8 cellular contexts compared by ENCODE assay signal in genomic region chrX:101931494-101932248, GRCh38. TPM values are rescaled to one million over a fixed set of nuclear protein-coding genes. Genes with fewer than 3 reads are reported as not detected.
DNase-seq lines count a peak whose midpoint lies in the region; ATAC-seq, FAIRE-seq and TF ChIP-seq lines count a peak whose summit lies in the region.

Gene ZMAT1 (minus strand): TSS chrX:101932027. CDS start chrX:101932008, 19 bp downstream.

- in situ Hi-C loops in ACHN (cut with HindIII; ENCODE audit: low pct_ligation_motif_present, low pct_unique_long_range_greater_than_20kb, low sequenced_read_pairs): no loop called here

- H3K4me3 ChIP-seq in kidney (ENCODE audit: low read length in 2 of 2): peak within 1 kb of the TSS; percentile 56 to 73

- peak; percentile 92 for ATAC-seq in GM18867 (IDR thresholded peaks at IDR 0.05; ENCODE audit: unreplicated experiment)
- ATAC-seq in HG03103 (IDR thresholded peaks at IDR 0.05; ENCODE audit: low read depth, unreplicated experiment): peak; percentile 82
- peak; percentile 85 for ATAC-seq in activated B cell treated with CpG ODN at 0.5 μM for 24 hours (ENCODE audit: low read depth)

- intact Hi-C loops in activated B cell treated with CpG ODN at 0.5 μM for 24 hours (cut with micrococcal nuclease) (loop anchor here (1.0 to 5.0 kb wide), 2 partner anchors 132 to 666 kb away; partner anchors contain the start of gene ARMCX5), kidney (cut with DNase I) (no loop called here)

- FAIRE-seq in kidney (lab: Jason Lieb, UNC): no peak

- H3K9ac ChIP-seq in kidney (ENCODE audit: low read length in 2 of 2): peak within 1 kb of the TSS; percentile 24 to 75

- H3K9me3 Mint-ChIP-seq in activated B cell treated with CpG ODN at 0.5 μM for 24 hours: peaks cover 9% of the 10 kb centered on the region

- DNase-seq in ACHN (peak; percentile 86), NCI-H2171 (lab: John Stamatoyannopoulos, UW) (peak; percentile 58), activated B cell treated with CpG ODN at 0.5 μM for 24 hours (peak; percentile 74), cerebellar cortex (ENCODE audit: low spot score) (peak; percentile 92), kidney (peak; percentile 97)
- peak; percentile 78 to 84 for DNase-seq in stimulated activated CD4-positive, alpha-beta T cell treated with anti-CD3 and anti-CD28 coated beads, Interleukin-15, amount 100 ng/mL, for 1 hour (ENCODE audit: low read depth in 1 of 2, low spot score in 1 of 2)

- TF ChIP-seq CTCF in activated B cell treated with CpG ODN at 0.5 μM for 24 hours (IDR thresholded peaks at IDR 0.05): no peak
- TF ChIP-seq CTCF in kidney (IDR thresholded peaks at IDR 0.05; ENCODE audit: borderline replicate concordance, extremely low read depth, insufficient read depth): no peak

- no peaks in the 10 kb centered on the region for H3K4me1 ChIP-seq in kidney (ENCODE audit: control insufficient read depth in 1 of 2, insufficient read depth in 1 of 2, low read depth in 1 of 2, low read length in 2 of 2)

- no peaks in the 10 kb centered on the region for H3K9me3 ChIP-seq in kidney (ENCODE audit: control insufficient read depth in 1 of 2, low read length in 2 of 2)

- peak within 1 kb of the TSS; percentile 87 for H3K4me3 Mint-ChIP-seq in activated B cell treated with CpG ODN at 0.5 μM for 24 hours

- H3K4me1 Mint-ChIP-seq in activated B cell treated with CpG ODN at 0.5 μM for 24 hours: peaks cover 12% of the 10 kb centered on the region

- no peaks in the 10 kb centered on the region for H3K27me3 Mint-ChIP-seq in activated B cell treated with CpG ODN at 0.5 μM for 24 hours

- peaks cover 4% of the 10 kb centered on the region for H3K36me3 Mint-ChIP-seq in activated B cell treated with CpG ODN at 0.5 μM for 24 hours (ENCODE audit: low read depth)

- peak within 1 kb of the TSS; percentile 93 for H3K27ac Mint-ChIP-seq in activated B cell treated with CpG ODN at 0.5 μM for 24 hours

- no peaks in the 10 kb centered on the region for H3K36me3 ChIP-seq in kidney (ENCODE audit: control insufficient read depth in 1 of 2, insufficient read depth in 2 of 2, low read length in 2 of 2)

- CTCF ChIA-PET in activated B cell treated with CpG ODN at 0.5 μM for 24 hours (lab: Charles Lee): no interaction called here

- POLR2A ChIA-PET in activated B cell treated with CpG ODN at 0.5 μM for 24 hours (lab: Charles Lee): interaction anchor here (0.6 to 2.0 kb wide), 24 partner anchors 10 to 1323 kb away, joined by 3 to 25 read pairs (median 4); partner anchors contain the start of genes ARMCX2, ARMCX5, ARMCX6 and BEX5

- H3K27ac ChIP-seq in kidney (ENCODE audit: low read depth in 2 of 2, low read length in 2 of 2): peak within 1 kb of the TSS; percentile 71 to 87

RNA-seq across cellular contexts. Expression of gene ZMAT1, which starts in this region (rescaled TPM):
- total RNA-seq in activated B cell treated with CpG ODN at 0.5 μM for 24 hours: 14.8 and 19.8 TPM in 2 replicates
- total RNA-seq in kidney: 20.0 TPM
- polyA plus RNA-seq in kidney (ENCODE audit: insufficient read depth, low read depth, low replicate concordance): 8.5 TPM

Comparison
In these comparisons a context has a peak if more than half of its experiments do, and no peak if none do; other contexts are left out.
1. Peak in every context shown above with its lines: DNase-seq, ATAC-seq, H3K4me3 ChIP-seq and H3K27ac ChIP-seq.